26 cellular contexts compared by ENCODE assay signal in the genomic region with DNA sequence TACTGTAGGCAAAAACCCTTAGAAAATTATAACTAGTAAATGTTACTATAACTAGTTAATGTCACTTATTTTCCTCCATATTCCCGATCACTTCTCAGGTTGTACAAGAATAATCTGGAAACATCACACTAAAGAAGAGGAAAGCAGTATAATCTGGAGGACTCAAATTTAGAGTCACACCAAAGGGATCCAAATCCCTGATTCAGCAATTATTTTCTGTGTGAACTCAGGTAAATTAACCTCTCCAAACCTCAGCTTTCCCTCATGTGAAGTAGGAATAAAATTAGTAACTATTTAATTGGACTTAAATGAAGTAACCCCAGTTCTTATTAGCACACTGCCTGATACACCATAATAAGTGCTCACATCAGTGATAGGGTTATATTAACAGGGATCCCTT.
"Had no signal": no experiment of that assay in that cellular context is flagged by ENCODE, and none has a peak within 500 bp of the region (broad histone marks: within the 10 kb centered on the region; RNA-seq: fewer than 3 reads in every experiment).

No MANE protein-coding gene starts in this region.

- FAIRE-seq: endometrium, islet of Langerhans, keratinocyte had no signal

- H3K4me1 ChIP-seq: colonic mucosa, esophagus squamous epithelium, heart right ventricle, left lung, lower lobe of right lung had no signal

- H3K27me3 ChIP-seq: colonic mucosa, esophagus squamous epithelium, gastrocnemius medialis, heart right ventricle, left lung had no signal

- H3K27ac ChIP-seq: colonic mucosa, epithelial cell of prostate, esophagus squamous epithelium, gastrocnemius medialis, heart right ventricle, left lung, lower lobe of right lung had no signal

- H3K4me3 ChIP-seq: colonic mucosa, esophagus squamous epithelium, gastrocnemius medialis, heart right ventricle, left lung, lower lobe of right lung, mucosa of descending colon had no signal

- H3K9me3 ChIP-seq: colonic mucosa, esophagus squamous epithelium, gastrocnemius medialis, heart right ventricle, left lung, lower lobe of right lung, mucosa of descending colon had no signal

- ATAC-seq: effector memory CD8-positive, alpha-beta T cell; esophagus mucosa; gastrocnemius medialis; heart right ventricle; left cardiac atrium; left lung; left ventricle myocardium superior; lower lobe of right lung; mucosa of descending colon had no signal

- H3K36me3 ChIP-seq: colonic mucosa, esophagus squamous epithelium, gastrocnemius medialis, heart right ventricle, left lung, lower lobe of right lung had no signal

- DNase-seq: colonic mucosa; cortex of kidney; effector CD8-positive, alpha-beta T cell; effector memory CD8-positive, alpha-beta T cell; endodermal cell; erythroblast; esophagus squamous epithelium; foreskin fibroblast; foreskin melanocyte; gastrocnemius medialis; glutamatergic neuron; head of caudate nucleus; heart right ventricle; hippocampal formation; left cardiac atrium; left lung; left ventricle myocardium superior; lower lobe of right lung; mesenchymal stem cell; mucosa of descending colon; naive B cell had no signal
